In the genomic region with DNA sequence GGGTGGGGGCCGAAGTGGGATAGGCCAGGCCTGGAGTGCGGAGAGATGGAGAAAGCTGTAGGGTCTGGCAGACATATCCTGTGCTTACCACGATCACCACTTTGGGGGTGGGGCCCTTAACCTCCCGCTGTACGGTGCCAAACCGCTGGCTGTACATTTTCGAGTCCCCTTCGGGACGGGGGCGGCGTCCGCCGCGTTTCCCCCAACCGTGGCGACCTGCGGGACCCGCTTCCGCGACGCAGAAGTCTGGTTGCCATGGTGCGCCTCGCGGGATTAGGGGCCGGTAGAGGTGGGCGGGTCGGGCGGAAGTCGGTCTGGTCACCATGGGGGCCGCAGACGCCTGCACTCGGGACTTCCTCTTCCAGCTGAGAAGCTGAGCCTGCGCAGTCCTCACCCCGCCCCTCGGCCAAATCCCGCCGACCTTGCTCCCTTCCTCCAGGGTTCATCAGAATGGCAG, we compare ENCODE assay signal across 8 cellular contexts. TPM values are rescaled to one million over a fixed set of nuclear protein-coding genes. Genes with fewer than 3 reads are reported as not detected.
A peak's percentile ranks its signal among the peaks of the same experiment; 100 is the strongest.
DNase-seq lines count a peak whose midpoint lies in the region; ATAC-seq and TF ChIP-seq lines count a peak whose summit lies in the region.

A gene with protein sequence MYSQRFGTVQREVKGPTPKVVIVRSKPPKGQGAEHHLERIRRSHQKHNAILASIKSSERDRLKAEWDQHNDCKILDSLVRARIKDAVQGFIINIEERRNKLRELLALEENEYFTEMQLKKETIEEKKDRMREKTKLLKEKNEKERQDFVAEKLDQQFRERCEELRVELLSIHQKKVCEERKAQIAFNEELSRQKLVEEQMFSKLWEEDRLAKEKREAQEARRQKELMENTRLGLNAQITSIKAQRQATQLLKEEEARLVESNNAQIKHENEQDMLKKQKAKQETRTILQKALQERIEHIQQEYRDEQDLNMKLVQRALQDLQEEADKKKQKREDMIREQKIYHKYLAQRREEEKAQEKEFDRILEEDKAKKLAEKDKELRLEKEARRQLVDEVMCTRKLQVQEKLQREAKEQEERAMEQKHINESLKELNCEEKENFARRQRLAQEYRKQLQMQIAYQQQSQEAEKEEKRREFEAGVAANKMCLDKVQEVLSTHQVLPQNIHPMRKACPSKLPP (minus strand): TSS at position 248 of the 457 bp plus-strand sequence. CDS start 91 bp downstream, at position 157.

- H3K9me3 ChIP-seq in BE2C (no peaks in the 10 kb centered on the region), liver (ENCODE audit: control insufficient read depth in 4 of 4, low read length in 3 of 4) (no peaks in the 10 kb centered on the region)

- peaks cover 12% of the 10 kb centered on the region for H3K27me3 Mint-ChIP-seq in activated CD4-positive, alpha-beta T cell treated with anti-CD3 and anti-CD28 coated beads, Interleukin-2, amount 10 ng/mL, durations not matched to agents 7 days and 5 days

- peak within 1 kb of the TSS; percentile 76 for H3K4me3 Mint-ChIP-seq in activated CD4-positive, alpha-beta T cell treated with anti-CD3 and anti-CD28 coated beads, Interleukin-2, amount 10 ng/mL, durations not matched to agents 7 days and 5 days

- H3K36me3 Mint-ChIP-seq in activated CD4-positive, alpha-beta T cell treated with anti-CD3 and anti-CD28 coated beads, Interleukin-2, amount 10 ng/mL, durations not matched to agents 7 days and 5 days (ENCODE audit: low read depth), result peaks cover 16% of the 10 kb centered on the region

- no peaks in the 10 kb centered on the region for H3K36me3 ChIP-seq in BE2C
- peaks cover 2 to 21% (median 13%) of the 10 kb centered on the region in 4 donors for H3K36me3 ChIP-seq in liver (ENCODE audit: control insufficient read depth in 4 of 4, insufficient read depth in 3 of 4, low read depth in 1 of 4, low read length in 3 of 4)

- TF ChIP-seq RAD21 in liver (IDR thresholded peaks at IDR 0.05), result no peak

- TF ChIP-seq CTCF in BE2C (IDR thresholded peaks at IDR 0.05; ENCODE audit: low read depth, low read length), result no peak
- no peak for TF ChIP-seq CTCF in liver (IDR thresholded peaks at IDR 0.05; ENCODE audit: low read depth, low read length, missing input control)

- H3K4me1 ChIP-seq in BE2C (no peaks in the 10 kb centered on the region), liver (ENCODE audit: control insufficient read depth in 4 of 4, insufficient read depth in 4 of 4, low read length in 3 of 4) (peaks cover 0 to 11% (median 9%) of the 10 kb centered on the region in 4 donors)

- peak; percentile 84 for DNase-seq in BE2C
- DNase-seq in GM19238 (ENCODE audit: insufficient read length, low spot score), result peak; percentile 94
- DNase-seq in NCI-H524 treated with DMSO at 0.1 percent for 48 hours (lab: John Stamatoyannopoulos, UW), result peak; percentile 22
- DNase-seq in activated CD4-positive, alpha-beta T cell treated with anti-CD3 and anti-CD28 coated beads, Interleukin-2, amount 10 ng/mL, durations not matched to agents 7 days and 5 days, result peak; percentile 87
- peak; percentile 74 to 91 for DNase-seq in dermis microvascular lymphatic vessel endothelial cell (ENCODE audit: low read depth in 2 of 2)
- DNase-seq in stimulated activated CD4-positive, alpha-beta T cell treated with anti-CD3 and anti-CD28 coated beads, Interleukin-2, amount 100 ng/mL, for 4 hours (ENCODE audit: low read depth), result peak; percentile 70

- peak within 1 kb of the TSS; percentile 17 for H3K27ac Mint-ChIP-seq in activated CD4-positive, alpha-beta T cell treated with anti-CD3 and anti-CD28 coated beads, Interleukin-2, amount 10 ng/mL, durations not matched to agents 7 days and 5 days

- no peak within 1 kb of the TSS for H3K9ac ChIP-seq in liver (ENCODE audit: low read depth in 1 of 2, low read length in 2 of 2)

- no peaks in the 10 kb centered on the region for H3K9me3 Mint-ChIP-seq in activated CD4-positive, alpha-beta T cell treated with anti-CD3 and anti-CD28 coated beads, Interleukin-2, amount 10 ng/mL, durations not matched to agents 7 days and 5 days

- H3K27me3 ChIP-seq in BE2C, result no peaks in the 10 kb centered on the region
- H3K27me3 ChIP-seq in liver (ENCODE audit: control insufficient read depth in 4 of 4, insufficient read depth in 4 of 4, low read length in 3 of 4), result no peaks in the 10 kb centered on the region

- POLR2A ChIA-PET in activated CD4-positive, alpha-beta T cell treated with anti-CD3 and anti-CD28 coated beads, Interleukin-2, amount 10 ng/mL, durations not matched to agents 7 days and 5 days (lab: Charles Lee), result no interaction called here

- 1% methylated on average over 37 of the region's 37 CpGs for WGBS in liver

- CTCF ChIA-PET in activated CD4-positive, alpha-beta T cell treated with anti-CD3 and anti-CD28 coated beads, Interleukin-2, amount 10 ng/mL, durations not matched to agents 7 days and 5 days (lab: Charles Lee), result interaction anchor here (0.7 to 1.1 kb wide), 2 partner anchors 15 to 91 kb away, joined by 3 to 4 read pairs; a partner anchor contains a TSS

- H3K4me3 ChIP-seq in BE2C (ENCODE audit: low read depth, low read length) (peak within 1 kb of the TSS; percentile 63), liver (ENCODE audit: low read depth in 1 of 3, low read length in 3 of 3) (peak within 1 kb of the TSS; percentile 83 to 94 (median 87))

- ATAC-seq in HG03432 (IDR thresholded peaks at IDR 0.05; ENCODE audit: unreplicated experiment), result peak; percentile 80

- no peak within 1 kb of the TSS for H3K27ac ChIP-seq in liver (ENCODE audit: low read depth in 1 of 2, low read length in 2 of 2)

- H3K4me1 Mint-ChIP-seq in activated CD4-positive, alpha-beta T cell treated with anti-CD3 and anti-CD28 coated beads, Interleukin-2, amount 10 ng/mL, durations not matched to agents 7 days and 5 days, result peaks cover 32% of the 10 kb centered on the region

TF ChIP-seq in liver, 16 proteins besides CTCF, POLR2A, EP300 and RAD21:
- peak; percentile 28 to 32 for TF ChIP-seq HNF4A (conservative IDR thresholded peaks at IDR 0.05)
- peak; percentile 70 to 93 for TF ChIP-seq GABPA (IDR thresholded peaks at IDR 0.05 in 1 of 2, conservative IDR thresholded peaks at IDR 0.05 in 1 of 2)
- no peak for TF ChIP-seq FOXA1 (IDR thresholded peaks at IDR 0.05)
- TF ChIP-seq, protein P1, sequence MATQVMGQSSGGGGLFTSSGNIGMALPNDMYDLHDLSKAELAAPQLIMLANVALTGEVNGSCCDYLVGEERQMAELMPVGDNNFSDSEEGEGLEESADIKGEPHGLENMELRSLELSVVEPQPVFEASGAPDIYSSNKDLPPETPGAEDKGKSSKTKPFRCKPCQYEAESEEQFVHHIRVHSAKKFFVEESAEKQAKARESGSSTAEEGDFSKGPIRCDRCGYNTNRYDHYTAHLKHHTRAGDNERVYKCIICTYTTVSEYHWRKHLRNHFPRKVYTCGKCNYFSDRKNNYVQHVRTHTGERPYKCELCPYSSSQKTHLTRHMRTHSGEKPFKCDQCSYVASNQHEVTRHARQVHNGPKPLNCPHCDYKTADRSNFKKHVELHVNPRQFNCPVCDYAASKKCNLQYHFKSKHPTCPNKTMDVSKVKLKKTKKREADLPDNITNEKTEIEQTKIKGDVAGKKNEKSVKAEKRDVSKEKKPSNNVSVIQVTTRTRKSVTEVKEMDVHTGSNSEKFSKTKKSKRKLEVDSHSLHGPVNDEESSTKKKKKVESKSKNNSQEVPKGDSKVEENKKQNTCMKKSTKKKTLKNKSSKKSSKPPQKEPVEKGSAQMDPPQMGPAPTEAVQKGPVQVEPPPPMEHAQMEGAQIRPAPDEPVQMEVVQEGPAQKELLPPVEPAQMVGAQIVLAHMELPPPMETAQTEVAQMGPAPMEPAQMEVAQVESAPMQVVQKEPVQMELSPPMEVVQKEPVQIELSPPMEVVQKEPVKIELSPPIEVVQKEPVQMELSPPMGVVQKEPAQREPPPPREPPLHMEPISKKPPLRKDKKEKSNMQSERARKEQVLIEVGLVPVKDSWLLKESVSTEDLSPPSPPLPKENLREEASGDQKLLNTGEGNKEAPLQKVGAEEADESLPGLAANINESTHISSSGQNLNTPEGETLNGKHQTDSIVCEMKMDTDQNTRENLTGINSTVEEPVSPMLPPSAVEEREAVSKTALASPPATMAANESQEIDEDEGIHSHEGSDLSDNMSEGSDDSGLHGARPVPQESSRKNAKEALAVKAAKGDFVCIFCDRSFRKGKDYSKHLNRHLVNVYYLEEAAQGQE (IDR thresholded peaks at IDR 0.05), result no peak
- TF ChIP-seq, protein P2, sequence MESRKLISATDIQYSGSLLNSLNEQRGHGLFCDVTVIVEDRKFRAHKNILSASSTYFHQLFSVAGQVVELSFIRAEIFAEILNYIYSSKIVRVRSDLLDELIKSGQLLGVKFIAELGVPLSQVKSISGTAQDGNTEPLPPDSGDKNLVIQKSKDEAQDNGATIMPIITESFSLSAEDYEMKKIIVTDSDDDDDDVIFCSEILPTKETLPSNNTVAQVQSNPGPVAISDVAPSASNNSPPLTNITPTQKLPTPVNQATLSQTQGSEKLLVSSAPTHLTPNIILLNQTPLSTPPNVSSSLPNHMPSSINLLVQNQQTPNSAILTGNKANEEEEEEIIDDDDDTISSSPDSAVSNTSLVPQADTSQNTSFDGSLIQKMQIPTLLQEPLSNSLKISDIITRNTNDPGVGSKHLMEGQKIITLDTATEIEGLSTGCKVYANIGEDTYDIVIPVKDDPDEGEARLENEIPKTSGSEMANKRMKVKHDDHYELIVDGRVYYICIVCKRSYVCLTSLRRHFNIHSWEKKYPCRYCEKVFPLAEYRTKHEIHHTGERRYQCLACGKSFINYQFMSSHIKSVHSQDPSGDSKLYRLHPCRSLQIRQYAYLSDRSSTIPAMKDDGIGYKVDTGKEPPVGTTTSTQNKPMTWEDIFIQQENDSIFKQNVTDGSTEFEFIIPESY (IDR thresholded peaks at IDR 0.05), result peak; percentile 93
- TF ChIP-seq EGR1 (IDR thresholded peaks at IDR 0.05; ENCODE audit: low read depth in 2 of 2), result peak; percentile 42 to 55
- TF ChIP-seq HNF4G (IDR thresholded peaks at IDR 0.05), result peak; percentile 10
- peak; percentile 36 for TF ChIP-seq SP1 (IDR thresholded peaks at IDR 0.05)
- peak; percentile 18 to 28 for TF ChIP-seq RXRA (IDR thresholded peaks at IDR 0.05)
- peak; percentile 53 for TF ChIP-seq YY1 (IDR thresholded peaks at IDR 0.05)

RNA-seq across cellular contexts. Expression of the gene that starts here (rescaled TPM):
- polyA plus RNA-seq in BE2C (2012; ENCODE audit: insufficient read depth, insufficient read length, low read depth), result 0.86 TPM
- under 1 TPM; 0.50 to 0.56 TPM for total RNA-seq in activated CD4-positive, alpha-beta T cell treated with anti-CD3 and anti-CD28 coated beads, Interleukin-2, amount 10 ng/mL, durations not matched to agents 7 days and 5 days
- 0.13 TPM in 2 replicates for total RNA-seq in dermis microvascular lymphatic vessel endothelial cell
- under 1 TPM; 0.08 to 0.09 TPM for total RNA-seq in liver
- under 1 TPM; 0.05 to 0.14 TPM for polyA plus RNA-seq in liver

Comparison
In these comparisons a context has a peak if more than half of its experiments do, and no peak if none do; other contexts are left out.
1. Peak in DNase-seq in activated CD4-positive, alpha-beta T cell treated with anti-CD3 and anti-CD28 coated beads, Interleukin-2, amount 10 ng/mL, durations not matched to agents 7 days and 5 days; RNA of the gene not detected or under 1 TPM.
2. Peak in DNase-seq in dermis microvascular lymphatic vessel endothelial cell; RNA of the gene not detected or under 1 TPM.
3. DNase-seq: peak in every context shown above with its lines; median percentile 94 in GM19238; 87 in activated CD4-positive, alpha-beta T cell treated with anti-CD3 and anti-CD28 coated beads, Interleukin-2, amount 10 ng/mL, durations not matched to agents 7 days and 5 days; 84 in BE2C; 82 in dermis microvascular lymphatic vessel endothelial cell; 70 in stimulated activated CD4-positive, alpha-beta T cell treated with anti-CD3 and anti-CD28 coated beads, Interleukin-2, amount 100 ng/mL, for 4 hours; 22 in NCI-H524 treated with DMSO at 0.1 percent for 48 hours.